In genomic region chr3:81485444-81485865, GRCh38 we compare ENCODE assay signal across 9 cellular contexts.
DNase-seq lines count a peak whose midpoint lies in the region; ATAC-seq and TF ChIP-seq lines count a peak whose summit lies in the region.
"Had no signal": no experiment of that assay in that cellular context is flagged by ENCODE, and none has a peak within 500 bp of the region (broad histone marks: within the 10 kb centered on the region; RNA-seq: fewer than 3 reads in every experiment).

No MANE protein-coding gene starts in this region.

- H3K36me3 ChIP-seq in OCI-LY1 (ENCODE audit: insufficient read depth, low read length) (no peaks in the 10 kb centered on the region), hepatocyte (replicated peaks; ENCODE audit: insufficient read depth, low read depth) (no peaks in the 10 kb centered on the region)

- H3K4me2 ChIP-seq in OCI-LY1 (ENCODE audit: low read length) (peak overlapping the region; percentile 26; the same call in 1 of the 2 replicates), hepatocyte (no peak overlapping the region)

- DNase-seq in hepatocyte (ENCODE audit: low spot score) (peak; percentile 13), NCI-H82 treated with DMSO at 0.1 percent for 48 hours (lab: John Stamatoyannopoulos, UW; ENCODE audit: unreplicated experiment) (no peak), KG1 (lab: John Stamatoyannopoulos, UW) (no peak)
- no peak for DNase-seq in activated CD4-positive, CD25-positive, alpha-beta regulatory T cell treated with anti-CD3 and anti-CD28 coated beads, Interleukin-2, amount 50 U/mL, for 72 hours
- DNase-seq in activated CD8-positive, alpha-beta memory T cell treated with anti-CD3 and anti-CD28 coated beads, Interleukin-2, amount 50 U/mL, for 4 hours: no peak

- no peak overlapping the region for H2AFZ ChIP-seq in OCI-LY1 (ENCODE audit: low read length)
- H2AFZ ChIP-seq in hepatocyte: no peak overlapping the region

- TF ChIP-seq CTCF in OCI-LY1 (IDR thresholded peaks at IDR 0.05; ENCODE audit: low read length): no peak
- TF ChIP-seq CTCF in hepatocyte (IDR thresholded peaks at IDR 0.05; ENCODE audit: poor library complexity): no peak

- no peak overlapping the region for H3K27ac ChIP-seq in OCI-LY1 (ENCODE audit: low read depth, low read length, poor library complexity, severe bottlenecking)
- peak overlapping the region; percentile 24 for H3K27ac ChIP-seq in hepatocyte
- H3K27ac ChIP-seq: HL-60 had no signal

- H3K4me3 ChIP-seq in OCI-LY1 (ENCODE audit: low read depth, low read length, poor library complexity, severe bottlenecking): no peak overlapping the region
- H3K4me3 ChIP-seq in hepatocyte: no peak overlapping the region

- no peaks in the 10 kb centered on the region for H3K27me3 ChIP-seq in OCI-LY1 (ENCODE audit: insufficient read depth, low read length)
- H3K27me3 ChIP-seq in hepatocyte: no peaks in the 10 kb centered on the region

- H3K79me2 ChIP-seq in OCI-LY1 (ENCODE audit: insufficient read depth, low read length): no peaks in the 10 kb centered on the region
- H3K79me2 ChIP-seq in hepatocyte: no peaks in the 10 kb centered on the region

- no peak overlapping the region for H3K9ac ChIP-seq in OCI-LY1 (ENCODE audit: low read length)

- H4K20me1 ChIP-seq in OCI-LY1 (ENCODE audit: insufficient read depth, low read length): no peaks in the 10 kb centered on the region
- no peaks in the 10 kb centered on the region for H4K20me1 ChIP-seq in hepatocyte (ENCODE audit: insufficient read depth, poor library complexity, severe bottlenecking)

- WGBS in hepatocyte (ENCODE audit: low lambda C conversion rate, missing lambda C conversion rate): 63% methylated on average over 5 of the region's 5 CpGs

- no peaks in the 10 kb centered on the region for H3F3A ChIP-seq in OCI-LY1 (ENCODE audit: insufficient read depth, low read length)

- H3K9me3 ChIP-seq in OCI-LY1 (ENCODE audit: low read length) (no peaks in the 10 kb centered on the region), hepatocyte (ENCODE audit: low read depth) (no peaks in the 10 kb centered on the region)

- ATAC-seq in GM18498 (IDR thresholded peaks at IDR 0.05; ENCODE audit: unreplicated experiment): peak; percentile 95
- peak; percentile 98 for ATAC-seq in HG02763 (IDR thresholded peaks at IDR 0.05; ENCODE audit: unreplicated experiment)

- H3K9me2 ChIP-seq in OCI-LY1 (ENCODE audit: low read depth, low read length) (no peaks in the 10 kb centered on the region), hepatocyte (replicated peaks; ENCODE audit: insufficient read depth) (no peaks in the 10 kb centered on the region)

- H3K4me1 ChIP-seq in OCI-LY1 (ENCODE audit: insufficient read depth, low read length, severe bottlenecking): peaks cover 6% of the 10 kb centered on the region
- H3K4me1 ChIP-seq in hepatocyte (ENCODE audit: insufficient read depth): no peaks in the 10 kb centered on the region
